13 cellular contexts compared by ENCODE assay signal in the genomic region with DNA sequence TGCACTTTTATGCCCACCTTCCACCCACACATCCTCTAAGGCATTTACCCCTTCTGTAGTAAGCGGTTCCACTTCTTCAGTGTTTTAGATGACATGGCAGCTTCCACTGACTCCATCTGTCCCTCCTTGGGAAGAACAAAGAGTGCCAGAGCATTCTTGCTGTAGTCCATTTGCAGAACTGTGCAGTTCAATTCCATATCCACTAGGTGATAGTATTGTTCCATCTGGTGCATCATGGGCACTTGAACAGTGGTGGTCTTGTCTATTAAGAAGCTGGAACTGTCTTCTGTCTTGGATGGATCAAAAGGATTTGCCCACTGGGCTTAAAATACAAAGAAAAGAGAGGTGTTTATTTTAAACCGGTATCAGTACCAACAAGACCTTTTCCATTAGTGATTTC. TPM values are rescaled to one million over a fixed set of nuclear protein-coding genes. Genes with fewer than 3 reads are reported as not detected.
DNase-seq lines count a peak whose midpoint lies in the region; ATAC-seq and TF ChIP-seq lines count a peak whose summit lies in the region.
"Had no signal": no experiment of that assay in that cellular context is flagged by ENCODE, and none has a peak within 500 bp of the region (broad histone marks: within the 10 kb centered on the region; RNA-seq: fewer than 3 reads in every experiment).

No MANE protein-coding gene starts in this region.

- H3K4me1 ChIP-seq in Panc1 (ENCODE audit: control insufficient read depth, insufficient read depth, low read length) (no peaks in the 10 kb centered on the region), foreskin keratinocyte (no peaks in the 10 kb centered on the region), stomach (no peaks in the 10 kb centered on the region)

- H3K27ac ChIP-seq in 22Rv1 (no peak overlapping the region), Panc1 (ENCODE audit: low read length) (no peak overlapping the region), foreskin keratinocyte (no peak overlapping the region), stomach (no peak overlapping the region)

- no peaks in the 10 kb centered on the region for H3K27me3 ChIP-seq in Panc1 (ENCODE audit: control insufficient read depth, insufficient read depth, low read length)
- H3K27me3 ChIP-seq in foreskin keratinocyte, result no peaks in the 10 kb centered on the region
- H3K27me3 ChIP-seq in stomach, result no peaks in the 10 kb centered on the region

- ATAC-seq in Panc1 (no peak), foreskin keratinocyte (no peak), HG02870 (IDR thresholded peaks at IDR 0.05; ENCODE audit: unreplicated experiment) (no peak), HG03196 (IDR thresholded peaks at IDR 0.05; ENCODE audit: unreplicated experiment) (no peak)

- in situ Hi-C loops in GM13977 (cut with MboI; ENCODE audit: low pct_unique_long_range_greater_than_20kb, low sequenced_read_pairs, unreplicated experiment), result no loop called here
- in situ Hi-C loops in Panc1 (cut with HindIII; ENCODE audit: low pct_unique_long_range_greater_than_20kb, low sequenced_read_pairs), result no loop called here

- peak; percentile 49 for TF ChIP-seq CTCF in 22Rv1 (IDR thresholded peaks at IDR 0.05)
- peak; percentile 39 for TF ChIP-seq CTCF in GM13977 (IDR thresholded peaks at IDR 0.05; ENCODE audit: extremely low read depth, insufficient read depth, missing control alignments)
- peak; percentile 51 for TF ChIP-seq CTCF in Panc1 (IDR thresholded peaks at IDR 0.05)
- TF ChIP-seq CTCF in foreskin keratinocyte (conservative IDR thresholded peaks at IDR 0.05), result peak; percentile 51
- TF ChIP-seq CTCF in stomach (IDR thresholded peaks at IDR 0.05), result peak in 1 of 7 experiments; percentile 23

- CTCF ChIA-PET in Panc1 (lab: Charles Lee), result no interaction called here

- H3K4me3 ChIP-seq in Panc1 (ENCODE audit: low read depth in 2 of 2, low read length in 2 of 2), result no peak overlapping the region
- no peak overlapping the region for H3K4me3 ChIP-seq in stomach

- intact Hi-C loops in Panc1 (cut with micrococcal nuclease; ENCODE audit: unreplicated experiment), result no loop called here
- intact Hi-C loops in stomach (cut with DNase I; ENCODE audit: low total_unique reads), result no loop called here

- DNase-seq in GM13977 (ENCODE audit: low spot score), result no peak
- DNase-seq in Panc1 (ENCODE audit: low read depth, low spot score), result no peak
- no peak for DNase-seq in foreskin keratinocyte
- no peak for DNase-seq in AG08395 (ENCODE audit: low spot score)
- no peak for DNase-seq in stomach
- DNase-seq: activated T-cell treated with anti-CD3 and anti-CD28 coated beads, Interleukin-2, amount 50 U/mL, for 48 hours; AML-193; NCI-H2029 had no signal

- no peak for TF ChIP-seq POLR2A in stomach (IDR thresholded peaks at IDR 0.05)

- no TSS peak for BruUV-seq in Panc1 (replicated peaks; lab: Mats Ljungman, UMichigan)

- no peaks in the 10 kb centered on the region for H3K9me3 ChIP-seq in Panc1 (ENCODE audit: control insufficient read depth, insufficient read depth, low read depth, low read length)
- H3K9me3 ChIP-seq in stomach, result no peaks in the 10 kb centered on the region

- H3K36me3 ChIP-seq in Panc1 (ENCODE audit: control insufficient read depth, insufficient read depth, low read length) (no peaks in the 10 kb centered on the region; the same call in 1 of the 2 replicates), stomach (no peaks in the 10 kb centered on the region)

- POLR2A ChIA-PET in Panc1 (lab: Charles Lee), result no interaction called here

- TF ChIP-seq EP300 in stomach (IDR thresholded peaks at IDR 0.05), result no peak

- 54 to 69% (median 62%) methylated on average over 2 of the region's 2 CpGs for WGBS in stomach, 5 donors

RNA-seq across cellular contexts. Expression of a gene that starts 3.5 kb away (rescaled TPM):
- total RNA-seq in Panc1 (2021; ENCODE audit: unreplicated experiment), result 0.15 TPM
- polyA plus RNA-seq in Panc1 (2012; ENCODE audit: insufficient read length), result not detected
- total RNA-seq in foreskin keratinocyte, result not detected in 2 replicates
- polyA plus RNA-seq in foreskin keratinocyte, result not detected in 2 replicates
- total RNA-seq in stomach, result not detected
- not detected for polyA plus RNA-seq in stomach
- total RNA-seq: urinary bladder had no signal
- polyA plus RNA-seq: esophagus had no signal
